Comparison of ENCODE assay signal across 33 cellular contexts in genomic region chr14:42554091-42554490, GRCh38.
DNase-seq lines count a peak whose midpoint lies in the region; ATAC-seq, FAIRE-seq and TF ChIP-seq lines count a peak whose summit lies in the region.
"Had no signal": no experiment of that assay in that cellular context is flagged by ENCODE, and none has a peak within 500 bp of the region (broad histone marks: within the 10 kb centered on the region; RNA-seq: fewer than 3 reads in every experiment).

No MANE protein-coding gene starts in this region.

- H3K9me3 ChIP-seq in HepG2 (ENCODE audit: low read length) (peaks cover 90% of the 10 kb centered on the region), right lobe of liver (no peaks in the 10 kb centered on the region), Karpas-422 (ENCODE audit: low read length) (peaks cover 7% of the 10 kb centered on the region)
- H3K9me3 ChIP-seq: A549; BLaER1; BLaER1 treated with 17β-estradiol and CSF1 and Interleukin-3, amounts not matched to agents 10 nM and 100 nM; Caco-2 had no signal

- DNase-seq in HepG2 (ENCODE audit: low spot score) = no peak
- no peak for DNase-seq in right lobe of liver
- no peak for DNase-seq in Karpas-422
- DNase-seq in amniotic epithelial cell (ENCODE audit: low read depth) = peak; percentile 3
- no peak for DNase-seq in NCI-H146 (lab: John Stamatoyannopoulos, UW)
- no peak for DNase-seq in GM13977 (ENCODE audit: low spot score)
- DNase-seq: 8988T; ACHN; AML-193; BE2C; C1 segment of cervical spinal cord; Caco-2; Calu3; CD4-positive, alpha-beta memory T cell; CD4-positive, alpha-beta T cell; CD4-positive, CD25-positive, alpha-beta regulatory T cell; CD8-positive, alpha-beta memory T cell; CD8-positive, alpha-beta T cell; COR-L47; DMS 273 treated with DMSO at 0.1 percent for 48 hours; DMS153; DMS53; DMS79; DMS79 treated with DMSO at 0.1 percent for 48 hours; DND-41; EL had no signal

- no peak overlapping the region for H3K4me2 ChIP-seq in HepG2 (ENCODE audit: low read depth, low read length)
- H3K4me2 ChIP-seq in Karpas-422 (ENCODE audit: low read depth, low read length, poor library complexity, severe bottlenecking) = no peak overlapping the region
- H3K4me2 ChIP-seq: A549, BLaER1 had no signal

- FAIRE-seq in HepG2 (lab: Jason Lieb, UNC) = no peak
- FAIRE-seq: A204.1, A549, D721Med had no signal

- TF ChIP-seq RAD21 in HepG2 (CRISPR knock-in tag; IDR thresholded peaks at IDR 0.05) = no peak

- ATAC-seq in HepG2 = no peak
- ATAC-seq in right lobe of liver = no peak
- ATAC-seq: A549; CD8-positive, alpha-beta T cell had no signal

- WGBS in HepG2 (ENCODE audit: low lambda C conversion rate) = 2% methylated on average over 2 of the region's 2 CpGs
- WGBS in right lobe of liver (ENCODE audit: insufficient coverage, low coverage, low lambda C conversion rate, missing lambda C conversion rate) = 59% methylated on average over 2 of the region's 2 CpGs

- H3K4me3 ChIP-seq in HepG2 (replicated peaks in 1 of 3; ENCODE audit: insufficient read depth in 1 of 3, low read depth in 2 of 3, low read length in 3 of 3) (no peak overlapping the region), right lobe of liver (no peak overlapping the region), Karpas-422 (ENCODE audit: low read length) (no peak overlapping the region)
- H3K4me3 ChIP-seq: A549; BLaER1; BLaER1 treated with 17β-estradiol and CSF1 and Interleukin-3, amounts not matched to agents 10 nM and 100 nM had no signal

- TF ChIP-seq CTCF in HepG2 (CRISPR knock-in tag; IDR thresholded peaks at IDR 0.05) (no peak), right lobe of liver (IDR thresholded peaks at IDR 0.05) (no peak), GM13977 (IDR thresholded peaks at IDR 0.05; ENCODE audit: extremely low read depth, insufficient read depth, missing control alignments) (no peak)

- intact Hi-C loops in HepG2 (cut with micrococcal nuclease; ENCODE audit: unreplicated experiment) = no loop called here
- intact Hi-C loops in right lobe of liver (cut with DNase I) = no loop called here

- H3K9me2 ChIP-seq in Karpas-422 (replicated peaks; ENCODE audit: insufficient read depth, low read length) = no peaks in the 10 kb centered on the region

- BruUV-seq in HepG2 (replicated peaks; lab: Mats Ljungman, UMichigan) = no TSS peak

- TF ChIP-seq EP300 in HepG2 (IDR thresholded peaks at IDR 0.05; ENCODE audit: low read depth in 2 of 2, low read length in 2 of 2) = no peak
- no peak for TF ChIP-seq EP300 in HepG2 (CRISPR knock-in tag; IDR thresholded peaks at IDR 0.05; ENCODE audit: borderline replicate concordance)

- no peak overlapping the region for H2AFZ ChIP-seq in HepG2 (ENCODE audit: low read length)
- H2AFZ ChIP-seq in Karpas-422 (ENCODE audit: low read length) = peak overlapping the region; percentile 27; the same call in 1 of the 2 replicates

- no peak for TF ChIP-seq POLR2A in HepG2 (IDR thresholded peaks at IDR 0.05; ENCODE audit: insufficient read depth in 1 of 2, low read depth in 2 of 2, low read length in 2 of 2)
- no peak for TF ChIP-seq POLR2A in right lobe of liver (IDR thresholded peaks at IDR 0.05)

- CTCF ChIA-PET in HepG2 (lab: Yijun Ruan, JAX; ENCODE audit: low intra/inter-chr PET ratio, low total read pairs) = no interaction called here

- in situ Hi-C loops in HepG2 (cut with HindIII; ENCODE audit: extremely low pct_ligation_motif_present, low pct_unique_long_range_greater_than_20kb) = no loop called here
- in situ Hi-C loops in GM13977 (cut with MboI; ENCODE audit: low pct_unique_long_range_greater_than_20kb, low sequenced_read_pairs, unreplicated experiment) = no loop called here

- H3K27ac ChIP-seq in HepG2 (ENCODE audit: extremely low read length, insufficient read depth, low read length) (no peak overlapping the region), right lobe of liver (no peak overlapping the region), Karpas-422 (ENCODE audit: low read length) (no peak overlapping the region)
- H3K27ac ChIP-seq: 22Rv1; A549; BLaER1; BLaER1 treated with 17β-estradiol and CSF1 and Interleukin-3, amounts not matched to agents 10 nM and 100 nM; C4-2B had no signal

- H4K20me1 ChIP-seq in HepG2 (ENCODE audit: insufficient read depth, low read length) (no peaks in the 10 kb centered on the region), Karpas-422 (ENCODE audit: insufficient read depth, low read depth, low read length) (no peaks in the 10 kb centered on the region)
- H4K20me1 ChIP-seq: BLaER1; BLaER1 treated with 17β-estradiol and CSF1 and Interleukin-3, amounts not matched to agents 10 nM and 100 nM had no signal

- no peaks in the 10 kb centered on the region for H3K79me2 ChIP-seq in HepG2 (ENCODE audit: insufficient read depth, low read length)
- H3K79me2 ChIP-seq in Karpas-422 (ENCODE audit: low read length) = no peaks in the 10 kb centered on the region

- H3K9ac ChIP-seq in HepG2 (ENCODE audit: insufficient read depth, low read depth, low read length) = no peak overlapping the region
- H3K9ac ChIP-seq in Karpas-422 (ENCODE audit: low read length) = no peak overlapping the region
- H3K9ac ChIP-seq: BLaER1; BLaER1 treated with 17β-estradiol and CSF1 and Interleukin-3, amounts not matched to agents 10 nM and 100 nM had no signal

- H3K27me3 ChIP-seq in HepG2 (ENCODE audit: control insufficient read depth in 1 of 2, insufficient read depth in 2 of 2, low read length in 2 of 2) (no peaks in the 10 kb centered on the region), right lobe of liver (no peaks in the 10 kb centered on the region), Karpas-422 (ENCODE audit: low read length) (no peaks in the 10 kb centered on the region)
- H3K27me3 ChIP-seq: BE2C; BLaER1; BLaER1 treated with 17β-estradiol and CSF1 and Interleukin-3, amounts not matched to agents 10 nM and 100 nM had no signal

- no peaks in the 10 kb centered on the region for H3K4me1 ChIP-seq in HepG2 (ENCODE audit: insufficient read depth, low read length)
- no peaks in the 10 kb centered on the region for H3K4me1 ChIP-seq in right lobe of liver
- H3K4me1 ChIP-seq in Karpas-422 (ENCODE audit: low read length) = no peaks in the 10 kb centered on the region
- H3K4me1 ChIP-seq: A549, BE2C, BLaER1, Caco-2 had no signal

- H3K36me3 ChIP-seq in HepG2 (replicated peaks in 1 of 2; ENCODE audit: control insufficient read depth in 1 of 2, insufficient read depth in 2 of 2, low read length in 2 of 2) = no peaks in the 10 kb centered on the region
- H3K36me3 ChIP-seq in right lobe of liver = no peaks in the 10 kb centered on the region
- no peaks in the 10 kb centered on the region; the same call in 1 of the 2 replicates for H3K36me3 ChIP-seq in Karpas-422 (ENCODE audit: insufficient read depth, low read length)
- H3K36me3 ChIP-seq: BE2C; BLaER1; BLaER1 treated with 17β-estradiol and CSF1 and Interleukin-3, amounts not matched to agents 10 nM and 100 nM had no signal

- POLR2A ChIA-PET in HepG2 (lab: Yijun Ruan, JAX) = no interaction called here

TF ChIP-seq in HepG2, 621 proteins besides CTCF, POLR2A, EP300 and RAD21 (continues in another document):
- no peak for TF ChIP-seq MTF2 (CRISPR knock-in tag; IDR thresholded peaks at IDR 0.05; ENCODE audit: borderline replicate concordance)
- no peak for TF ChIP-seq ZNF468 (CRISPR knock-in tag; IDR thresholded peaks at IDR 0.05)
- TF ChIP-seq KIAA2018 (CRISPR knock-in tag; IDR thresholded peaks at IDR 0.05; ENCODE audit: borderline replicate concordance) = no peak
